2 cellular contexts compared by ENCODE assay signal in the genomic region with DNA sequence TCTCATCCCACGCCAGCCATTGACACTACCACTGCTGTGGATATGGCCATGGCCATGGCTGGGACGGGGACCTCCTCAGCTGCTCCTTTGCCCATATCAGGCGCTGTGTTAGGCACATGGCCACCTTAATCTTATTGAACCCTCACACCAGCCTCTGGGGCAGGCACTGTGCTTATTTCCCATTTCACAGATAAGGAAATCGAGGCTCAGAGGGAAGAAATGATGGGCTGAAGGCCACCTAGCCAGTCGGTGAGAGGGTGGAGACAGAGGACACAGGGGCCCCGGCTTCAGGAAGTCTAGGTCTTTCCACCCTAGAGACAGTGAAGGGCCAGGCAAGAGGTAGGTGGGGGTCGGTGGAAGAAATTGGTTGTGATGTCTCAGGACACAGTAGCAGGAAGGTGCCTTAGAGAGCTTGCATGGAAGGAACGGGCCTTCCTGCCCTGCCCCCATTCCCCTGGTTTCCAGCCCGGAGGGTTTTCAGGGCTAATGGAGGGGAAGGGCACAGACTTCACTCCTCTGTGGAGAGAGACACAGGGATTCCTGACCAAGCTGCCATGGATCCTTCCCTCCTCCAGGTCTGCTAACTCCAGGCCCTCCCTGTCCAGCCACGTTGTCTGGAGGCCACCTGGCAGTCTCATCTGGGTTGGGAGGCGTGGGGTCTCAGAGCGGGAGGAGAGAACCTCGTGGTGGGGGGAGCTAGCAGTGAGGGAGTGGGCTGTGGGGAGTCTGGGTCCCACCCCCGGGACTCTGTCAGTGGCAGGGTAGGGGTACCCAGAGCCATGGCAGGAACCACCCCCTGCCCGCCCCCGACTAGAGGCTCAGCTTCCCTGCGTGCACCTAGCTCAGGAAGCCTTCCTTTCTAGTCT.
TF ChIP-seq lines count a peak whose summit lies in the region.

No MANE protein-coding gene starts in this region.

TF ChIP-seq in HepG2, 621 proteins besides CTCF, POLR2A, EP300 and RAD21:
- TF ChIP-seq ZNF687 (CRISPR knock-in tag; IDR thresholded peaks at IDR 0.05) (peak; percentile 45), ZNF10 (CRISPR knock-in tag; IDR thresholded peaks at IDR 0.05; ENCODE audit: borderline replicate concordance, low read depth) (no peak), PAF1 (CRISPR knock-in tag; IDR thresholded peaks at IDR 0.05) (no peak), ZNF292 (CRISPR knock-in tag; IDR thresholded peaks at IDR 0.05; ENCODE audit: borderline replicate concordance, low read depth) (peak; percentile 64), MAX (IDR thresholded peaks at IDR 0.05) (peak; percentile 57; the same call in 1 of the 2 replicates), ZNF629 (CRISPR knock-in tag; conservative IDR thresholded peaks at IDR 0.05) (peak; percentile 36; the same call in 1 of the 2 replicates), SPEN (CRISPR knock-in tag; IDR thresholded peaks at IDR 0.05; ENCODE audit: low read depth) (0 out of 2 replicates have a peak, but pooled peaks have one; percentile 24), THAP9 (CRISPR knock-in tag; IDR thresholded peaks at IDR 0.05; ENCODE audit: borderline replicate concordance) (0 out of 2 replicates have a peak, but pooled peaks have one; percentile 23), DNMT1 (CRISPR knock-in tag; IDR thresholded peaks at IDR 0.05) (0 out of 2 replicates have a peak, but pooled peaks have one; percentile 30), NFKB2 (CRISPR knock-in tag; IDR thresholded peaks at IDR 0.05; ENCODE audit: borderline replicate concordance) (0 out of 2 replicates have a peak, but pooled peaks have one; percentile 55), ZMYM3 (CRISPR knock-in tag; IDR thresholded peaks at IDR 0.05) (peak; percentile 59; the same call in 1 of the 2 replicates), ZNF20 (CRISPR knock-in tag; IDR thresholded peaks at IDR 0.05) (no peak), EED (CRISPR knock-in tag; IDR thresholded peaks at IDR 0.05) (no peak), ZNF709 (CRISPR knock-in tag; IDR thresholded peaks at IDR 0.05) (no peak), ZBTB38 (CRISPR knock-in tag; IDR thresholded peaks at IDR 0.05) (0 out of 2 replicates have a peak, but pooled peaks have one; percentile 24), HOXD1 (CRISPR knock-in tag; IDR thresholded peaks at IDR 0.05) (no peak)
- TF ChIP-seq, protein P1, sequence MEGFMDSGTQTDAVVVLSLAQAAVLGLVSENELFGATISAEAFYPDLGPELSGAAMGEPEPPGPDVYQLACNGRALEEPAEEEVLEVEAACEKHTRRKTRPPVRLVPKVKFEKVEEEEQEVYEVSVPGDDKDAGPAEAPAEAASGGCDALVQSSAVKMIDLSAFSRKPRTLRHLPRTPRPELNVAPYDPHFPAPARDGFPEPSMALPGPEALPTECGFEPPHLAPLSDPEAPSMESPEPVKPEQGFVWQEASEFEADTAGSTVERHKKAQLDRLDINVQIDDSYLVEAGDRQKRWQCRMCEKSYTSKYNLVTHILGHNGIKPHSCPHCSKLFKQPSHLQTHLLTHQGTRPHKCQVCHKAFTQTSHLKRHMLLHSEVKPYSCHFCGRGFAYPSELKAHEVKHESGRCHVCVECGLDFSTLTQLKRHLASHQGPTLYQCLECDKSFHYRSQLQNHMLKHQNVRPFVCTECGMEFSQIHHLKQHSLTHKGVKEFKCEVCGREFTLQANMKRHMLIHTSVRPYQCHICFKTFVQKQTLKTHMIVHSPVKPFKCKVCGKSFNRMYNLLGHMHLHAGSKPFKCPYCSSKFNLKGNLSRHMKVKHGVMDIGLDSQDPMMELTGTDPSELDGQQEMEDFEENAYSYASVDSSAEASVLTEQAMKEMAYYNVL (CRISPR knock-in tag; IDR thresholded peaks at IDR 0.05; ENCODE audit: borderline replicate concordance), result peak; percentile 55; the same call in 1 of the 2 replicates
TF ChIP-seq in HepG2: peak in this region for 11.

TF ChIP-seq in PFSK-1, 5 proteins besides CTCF, POLR2A, EP300 and RAD21 (continued from another document):
- TF ChIP-seq, protein P2, sequence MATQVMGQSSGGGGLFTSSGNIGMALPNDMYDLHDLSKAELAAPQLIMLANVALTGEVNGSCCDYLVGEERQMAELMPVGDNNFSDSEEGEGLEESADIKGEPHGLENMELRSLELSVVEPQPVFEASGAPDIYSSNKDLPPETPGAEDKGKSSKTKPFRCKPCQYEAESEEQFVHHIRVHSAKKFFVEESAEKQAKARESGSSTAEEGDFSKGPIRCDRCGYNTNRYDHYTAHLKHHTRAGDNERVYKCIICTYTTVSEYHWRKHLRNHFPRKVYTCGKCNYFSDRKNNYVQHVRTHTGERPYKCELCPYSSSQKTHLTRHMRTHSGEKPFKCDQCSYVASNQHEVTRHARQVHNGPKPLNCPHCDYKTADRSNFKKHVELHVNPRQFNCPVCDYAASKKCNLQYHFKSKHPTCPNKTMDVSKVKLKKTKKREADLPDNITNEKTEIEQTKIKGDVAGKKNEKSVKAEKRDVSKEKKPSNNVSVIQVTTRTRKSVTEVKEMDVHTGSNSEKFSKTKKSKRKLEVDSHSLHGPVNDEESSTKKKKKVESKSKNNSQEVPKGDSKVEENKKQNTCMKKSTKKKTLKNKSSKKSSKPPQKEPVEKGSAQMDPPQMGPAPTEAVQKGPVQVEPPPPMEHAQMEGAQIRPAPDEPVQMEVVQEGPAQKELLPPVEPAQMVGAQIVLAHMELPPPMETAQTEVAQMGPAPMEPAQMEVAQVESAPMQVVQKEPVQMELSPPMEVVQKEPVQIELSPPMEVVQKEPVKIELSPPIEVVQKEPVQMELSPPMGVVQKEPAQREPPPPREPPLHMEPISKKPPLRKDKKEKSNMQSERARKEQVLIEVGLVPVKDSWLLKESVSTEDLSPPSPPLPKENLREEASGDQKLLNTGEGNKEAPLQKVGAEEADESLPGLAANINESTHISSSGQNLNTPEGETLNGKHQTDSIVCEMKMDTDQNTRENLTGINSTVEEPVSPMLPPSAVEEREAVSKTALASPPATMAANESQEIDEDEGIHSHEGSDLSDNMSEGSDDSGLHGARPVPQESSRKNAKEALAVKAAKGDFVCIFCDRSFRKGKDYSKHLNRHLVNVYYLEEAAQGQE (IDR thresholded peaks at IDR 0.05; ENCODE audit: insufficient read depth in 1 of 2, low read depth in 2 of 2, low read length in 2 of 2), result no peak
- no peak for TF ChIP-seq SIN3A (IDR thresholded peaks at IDR 0.05; ENCODE audit: borderline replicate concordance, insufficient read depth, low read length)
